Comparison of ENCODE assay signal across 28 cellular contexts in genomic region chr2:168072626-168073303, GRCh38.
"Had no signal": no experiment of that assay in that cellular context is flagged by ENCODE, and none has a peak within 500 bp of the region (broad histone marks: within the 10 kb centered on the region; RNA-seq: fewer than 3 reads in every experiment).

No MANE protein-coding gene starts in this region.

- H3K9me3 ChIP-seq: body of pancreas, gastrocnemius medialis had no signal

- H3K27me3 Mint-ChIP-seq: activated CD4-positive, alpha-beta memory T cell treated with anti-CD3 and anti-CD28 coated beads for 36 hours; activated CD4-positive, alpha-beta T cell treated with anti-CD3 and anti-CD28 coated beads for 36 hours; activated CD4-positive, alpha-beta T cell treated with anti-CD3 and anti-CD28 coated beads, Interleukin-2, amount 10 ng/mL, durations not matched to agents 24 days and 14 days; activated naive CD8-positive, alpha-beta T cell; activated T-cell treated with anti-CD3 and anti-CD28 coated beads, Interleukin-2, amount 50 U/mL, for 24 hours; dendritic cell treated with granulocyte-macrophage colony-stimulating factor and Interleukin-4, amounts not matched to agents 40 ng/mL and 50 ng/mL, for 4 days had no signal

- DNase-seq: activated CD4-positive, alpha-beta memory T cell treated with anti-CD3 and anti-CD28 coated beads for 36 hours; activated CD4-positive, alpha-beta T cell treated with anti-CD3 and anti-CD28 coated beads for 36 hours; activated CD4-positive, alpha-beta T cell treated with anti-CD3 and anti-CD28 coated beads, Interleukin-2, amount 10 ng/mL, durations not matched to agents 24 days and 14 days; activated CD4-positive, CD25-positive, alpha-beta regulatory T cell; activated CD4-positive, CD25-positive, alpha-beta regulatory T cell treated with anti-CD3 and anti-CD28 coated beads, Interleukin-2, amount 50 U/mL, for 72 hours; activated CD8-positive, alpha-beta memory T cell treated with anti-CD3 and anti-CD28 coated beads, Interleukin-2, amount 50 U/mL, for 48 hours; activated gamma-delta T cell; activated naive CD4-positive, alpha-beta T cell treated with anti-CD3 and anti-CD28 coated beads, Interleukin-2, amount 50 U/mL, for 16 hours; activated naive CD4-positive, alpha-beta T cell treated with Interleukin-2 at 50 U/mL for 16 hours; activated T-cell treated with anti-CD3 and anti-CD28 coated beads for 4 hours; activated T-cell treated with anti-CD3 and anti-CD28 coated beads, Interleukin-2, amount 50 U/mL, for 24 hours; activated T-cell treated with anti-CD3 and anti-CD28 coated beads, Interleukin-2, amount 50 U/mL, for 72 hours; amniotic stem cell; aorta; body of pancreas; caudate nucleus; cerebellar nuclear complex; dorsolateral prefrontal cortex; effector memory CD4-positive, alpha-beta T cell; endodermal cell; foreskin fibroblast; gastrocnemius medialis; glutamatergic neuron; T-helper 2 cell had no signal

- H3K9me3 Mint-ChIP-seq: activated CD4-positive, alpha-beta memory T cell treated with anti-CD3 and anti-CD28 coated beads for 36 hours; activated CD4-positive, alpha-beta T cell treated with anti-CD3 and anti-CD28 coated beads, Interleukin-2, amount 10 ng/mL, durations not matched to agents 24 days and 14 days; activated T-cell treated with anti-CD3 and anti-CD28 coated beads, Interleukin-2, amount 50 U/mL, for 24 hours; activated T-cell treated with anti-CD3 and anti-CD28 coated beads, Interleukin-2, amount 50 U/mL, for 72 hours; dendritic cell treated with granulocyte-macrophage colony-stimulating factor and Interleukin-4, amounts not matched to agents 40 ng/mL and 50 ng/mL, for 4 days; endodermal cell had no signal

- H3K27ac Mint-ChIP-seq: activated CD4-positive, alpha-beta memory T cell treated with anti-CD3 and anti-CD28 coated beads for 36 hours; activated CD4-positive, alpha-beta T cell treated with anti-CD3 and anti-CD28 coated beads for 36 hours; activated CD4-positive, alpha-beta T cell treated with anti-CD3 and anti-CD28 coated beads, Interleukin-2, amount 10 ng/mL, durations not matched to agents 24 days and 14 days; activated naive CD8-positive, alpha-beta T cell; activated T-cell treated with anti-CD3 and anti-CD28 coated beads, Interleukin-2, amount 50 U/mL, for 24 hours; activated T-cell treated with anti-CD3 and anti-CD28 coated beads, Interleukin-2, amount 50 U/mL, for 72 hours; dendritic cell treated with granulocyte-macrophage colony-stimulating factor and Interleukin-4, amounts not matched to agents 40 ng/mL and 50 ng/mL, for 4 days; endodermal cell had no signal

- H3K4me1 ChIP-seq: gastrocnemius medialis had no signal

- H3K27me3 ChIP-seq: body of pancreas, dorsolateral prefrontal cortex, gastrocnemius medialis had no signal

- ATAC-seq: activated CD4-positive, alpha-beta T cell treated with anti-CD3 and anti-CD28 coated beads for 36 hours; activated T-cell treated with anti-CD3 and anti-CD28 coated beads, Interleukin-2, amount 50 U/mL, for 72 hours; body of pancreas; esophagus mucosa; gastrocnemius medialis had no signal

- H3K4me3 ChIP-seq: body of pancreas, coronary artery, dorsolateral prefrontal cortex, gastrocnemius medialis had no signal

- H3K4me3 Mint-ChIP-seq: activated CD4-positive, alpha-beta memory T cell treated with anti-CD3 and anti-CD28 coated beads for 36 hours; activated CD4-positive, alpha-beta T cell treated with anti-CD3 and anti-CD28 coated beads for 36 hours; activated CD4-positive, alpha-beta T cell treated with anti-CD3 and anti-CD28 coated beads, Interleukin-2, amount 10 ng/mL, durations not matched to agents 24 days and 14 days; activated naive CD8-positive, alpha-beta T cell; activated T-cell treated with anti-CD3 and anti-CD28 coated beads, Interleukin-2, amount 50 U/mL, for 24 hours; activated T-cell treated with anti-CD3 and anti-CD28 coated beads, Interleukin-2, amount 50 U/mL, for 72 hours; dendritic cell treated with granulocyte-macrophage colony-stimulating factor and Interleukin-4, amounts not matched to agents 40 ng/mL and 50 ng/mL, for 4 days; endodermal cell had no signal

- H3K36me3 ChIP-seq: gastrocnemius medialis had no signal

- H3K4me1 Mint-ChIP-seq: activated CD4-positive, alpha-beta T cell treated with anti-CD3 and anti-CD28 coated beads for 36 hours; endodermal cell had no signal

- H3K27ac ChIP-seq: body of pancreas, coronary artery, dorsolateral prefrontal cortex, gastrocnemius medialis had no signal
